Comparison of ENCODE assay signal across 16 cellular contexts in the genomic region with DNA sequence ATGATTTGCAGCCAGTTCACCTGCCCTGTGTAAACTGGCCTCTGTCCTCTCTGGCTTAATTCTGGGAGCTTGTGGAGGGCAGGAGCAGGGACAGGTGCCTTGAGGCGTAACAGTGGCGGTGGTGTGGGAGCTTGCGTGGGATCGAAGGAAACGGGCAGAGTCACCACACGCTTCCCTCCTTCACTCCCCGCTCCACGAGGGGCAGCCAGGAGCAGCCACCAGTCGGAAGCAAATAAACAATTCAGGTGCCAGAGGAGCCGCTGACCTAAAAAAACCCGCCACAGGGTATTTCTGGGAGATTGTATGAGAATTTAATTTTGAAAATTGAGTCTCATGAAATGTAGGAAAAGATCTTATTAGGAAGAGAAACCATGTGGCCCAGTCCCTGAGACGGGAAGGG. TPM values are rescaled to one million over a fixed set of nuclear protein-coding genes. Genes with fewer than 3 reads are reported as not detected.
DNase-seq lines count a peak whose midpoint lies in the region; ATAC-seq and TF ChIP-seq lines count a peak whose summit lies in the region.
"Had no signal": no experiment of that assay in that cellular context is flagged by ENCODE, and none has a peak within 500 bp of the region (broad histone marks: within the 10 kb centered on the region; RNA-seq: fewer than 3 reads in every experiment).

No MANE protein-coding gene starts in this region.

- no peak overlapping the region for H2BK120ac ChIP-seq in H9 (ENCODE audit: low read depth, low read length, poor library complexity, severe bottlenecking)

- ATAC-seq in activated T-cell treated with anti-CD3 and anti-CD28 coated beads, Interleukin-2, amount 50 U/mL, for 4 hours: no peak
- ATAC-seq: CD8-positive, alpha-beta T cell; HCT116 had no signal

- H3K27me3 Mint-ChIP-seq in H9 (ENCODE audit: low read depth): no peaks in the 10 kb centered on the region
- H3K27me3 Mint-ChIP-seq in mesothelial cell of epicardium (ENCODE audit: low read depth): no peaks in the 10 kb centered on the region
- H3K27me3 Mint-ChIP-seq in activated T-cell treated with anti-CD3 and anti-CD28 coated beads, Interleukin-2, amount 50 U/mL, for 4 hours (ENCODE audit: low read depth): no peaks in the 10 kb centered on the region
- H3K27me3 Mint-ChIP-seq: B cell; CD4-positive, CD25-positive, alpha-beta regulatory T cell had no signal

- H3K9me3 Mint-ChIP-seq in H9 (no peaks in the 10 kb centered on the region), mesothelial cell of epicardium (no peaks in the 10 kb centered on the region)
- no peaks in the 10 kb centered on the region for H3K9me3 Mint-ChIP-seq in activated T-cell treated with anti-CD3 and anti-CD28 coated beads, Interleukin-2, amount 50 U/mL, for 4 hours
- H3K9me3 Mint-ChIP-seq: CD4-positive, CD25-positive, alpha-beta regulatory T cell; CD8-positive, alpha-beta T cell had no signal

- TF ChIP-seq CTCF in H9 (conservative IDR thresholded peaks at IDR 0.05) (no peak), mesothelial cell of epicardium (IDR thresholded peaks at IDR 0.05; ENCODE audit: unreplicated experiment) (no peak)

- no peak overlapping the region for H4K8ac ChIP-seq in H9 (replicated peaks; ENCODE audit: insufficient read length, low read depth, low read length)

- no peaks in the 10 kb centered on the region for H3K4me1 ChIP-seq in H9 (ENCODE audit: insufficient read depth, low read length)
- H3K4me1 ChIP-seq: Caco-2 had no signal

- no peak for DNase-seq in H9
- DNase-seq in cerebellar cortex (ENCODE audit: low spot score): peak; percentile 81
- DNase-seq in mesothelial cell of epicardium (ENCODE audit: low spot score in 2 of 2, unreplicated experiment in 2 of 2): no peak
- no peak for DNase-seq in NCI-H146 treated with DMSO at 0.1 percent for 48 hours (lab: John Stamatoyannopoulos, UW; ENCODE audit: unreplicated experiment)
- DNase-seq in activated T-cell treated with anti-CD3 and anti-CD28 coated beads, Interleukin-2, amount 50 U/mL, for 4 hours: no peak
- no peak for DNase-seq in anterior cingulate cortex (lab: John Stamatoyannopoulos, UW)
- DNase-seq: Caco-2; CD4-positive, CD25-positive, alpha-beta regulatory T cell; CD8-positive, alpha-beta T cell; DMS153; DND-41; GDM1 had no signal

- H3K4me1 Mint-ChIP-seq in H9 (peaks cover 0 to 8% of the 10 kb centered on the region in 2 experiments; a peak in 2 of 4 replicates), mesothelial cell of epicardium (no peaks in the 10 kb centered on the region)
- H3K4me1 Mint-ChIP-seq in activated T-cell treated with anti-CD3 and anti-CD28 coated beads, Interleukin-2, amount 50 U/mL, for 4 hours (ENCODE audit: low read depth): no peaks in the 10 kb centered on the region
- H3K4me1 Mint-ChIP-seq: B cell had no signal

- no peaks in the 10 kb centered on the region for H3K9me3 ChIP-seq in H9 (ENCODE audit: control insufficient read depth, low read depth, low read length)
- H3K9me3 ChIP-seq: BLaER1, Caco-2 had no signal

- H3K23ac ChIP-seq in H9 (ENCODE audit: insufficient read length, low read depth, low read length): no peak overlapping the region

- no peak overlapping the region for H3K4ac ChIP-seq in H9 (ENCODE audit: low read depth, low read length)

- H3K27ac Mint-ChIP-seq in H9 (peak overlapping the region; percentile 9 to 87 (median 67); a peak in 5 of 7 replicates), mesothelial cell of epicardium (peak overlapping the region; percentile 16)
- H3K27ac Mint-ChIP-seq: B cell; CD8-positive, alpha-beta T cell had no signal

- no peak overlapping the region for H3K4me3 Mint-ChIP-seq in H9
- no peak overlapping the region for H3K4me3 Mint-ChIP-seq in mesothelial cell of epicardium
- no peak overlapping the region for H3K4me3 Mint-ChIP-seq in activated T-cell treated with anti-CD3 and anti-CD28 coated beads, Interleukin-2, amount 50 U/mL, for 4 hours
- H3K4me3 Mint-ChIP-seq: B cell; CD4-positive, CD25-positive, alpha-beta regulatory T cell; CD8-positive, alpha-beta T cell had no signal

- H2AFZ ChIP-seq in H9 (ENCODE audit: low read length): no peak overlapping the region

- no peak overlapping the region for H4K5ac ChIP-seq in H9 (ENCODE audit: insufficient read length, low read depth, low read length)

- H3K9ac ChIP-seq in H9 (ENCODE audit: extremely low read depth, insufficient read length, low read length): no peak overlapping the region
- H3K9ac ChIP-seq: BLaER1 had no signal

- H3K27me3 ChIP-seq in H9 (ENCODE audit: insufficient read depth, low read length): no peaks in the 10 kb centered on the region
- H3K27me3 ChIP-seq: BLaER1 had no signal

- no peaks in the 10 kb centered on the region for H4K20me1 ChIP-seq in H9 (ENCODE audit: control insufficient read depth, insufficient read depth, insufficient read length)

- no peak overlapping the region for H2AK5ac ChIP-seq in H9 (ENCODE audit: insufficient read length, low read length)

- H2BK20ac ChIP-seq in H9 (ENCODE audit: low read depth, low read length, poor library complexity, severe bottlenecking): no peak overlapping the region

- H3K79me1 ChIP-seq in H9 (ENCODE audit: insufficient read depth, low read depth, low read length, poor library complexity, severe bottlenecking): no peaks in the 10 kb centered on the region

- no peak overlapping the region for H3K18ac ChIP-seq in H9 (ENCODE audit: insufficient read length, low read depth, low read length)

- H3K36me3 Mint-ChIP-seq in H9 (ENCODE audit: insufficient read depth in 1 of 3, low read depth in 3 of 3) (peaks cover 2 to 38% (median 30%) of the 10 kb centered on the region in 3 experiments), mesothelial cell of epicardium (peaks cover 30% of the 10 kb centered on the region)
- peaks cover 1% of the 10 kb centered on the region for H3K36me3 Mint-ChIP-seq in activated T-cell treated with anti-CD3 and anti-CD28 coated beads, Interleukin-2, amount 50 U/mL, for 4 hours (ENCODE audit: insufficient read depth)

- no peak overlapping the region for H2BK15ac ChIP-seq in H9 (ENCODE audit: low read depth, low read length)

- no peak overlapping the region for H3K14ac ChIP-seq in H9 (ENCODE audit: insufficient read depth, low read length)

- H3T11ph ChIP-seq in H9 (ENCODE audit: low read length): no peak overlapping the region

- no peaks in the 10 kb centered on the region for H3K23me2 ChIP-seq in H9 (ENCODE audit: insufficient read length, low read depth, low read length, poor library complexity, severe bottlenecking)

- no peaks in the 10 kb centered on the region for H3K79me2 ChIP-seq in H9 (ENCODE audit: insufficient read depth, low read length)

- H2BK5ac ChIP-seq in H9 (ENCODE audit: insufficient read length, low read length): no peak overlapping the region

- no peak overlapping the region for H4K91ac ChIP-seq in H9 (ENCODE audit: insufficient read length, low read depth, low read length)

- WGBS in H9 (ENCODE audit: extremely low coverage, insufficient read length, low lambda C conversion rate): no CpG with 5 or more reads among the region's 12 CpGs

- no peak overlapping the region for H2BK12ac ChIP-seq in H9 (ENCODE audit: insufficient read length, low read depth, low read length)

- H3K56ac ChIP-seq in H9 (ENCODE audit: insufficient read length, low read depth, low read length): no peak overlapping the region

- H3K27ac ChIP-seq in H9 (ENCODE audit: insufficient read length, low read depth, low read length): no peak overlapping the region
- H3K27ac ChIP-seq: BLaER1, C4-2B had no signal

- no peak overlapping the region for H3K4me2 ChIP-seq in H9 (ENCODE audit: insufficient read depth, insufficient read length, low read length)
- H3K4me2 ChIP-seq: BLaER1 had no signal

RNA-seq across cellular contexts. Expression of a gene that starts 26.0 kb away (rescaled TPM):
- 119 and 125 TPM in 2 replicates for total RNA-seq in H9 (2021)
- 92.2 to 100 TPM (median 94.1 TPM) in 3 replicates for total RNA-seq in mesothelial cell of epicardium
- 10 to 100 TPM; 67.8 to 82.3 (median 69.9) TPM for total RNA-seq in activated T-cell treated with anti-CD3 and anti-CD28 coated beads, Interleukin-2, amount 50 U/mL, for 4 hours

RNA-seq across cellular contexts. Expression of a gene that starts 59.6 kb away (rescaled TPM):
- total RNA-seq in H9 (2021) (88.8 and 89.5 TPM in 2 replicates), mesothelial cell of epicardium (105 to 110 TPM (median 105 TPM) in 3 replicates)
- total RNA-seq in activated T-cell treated with anti-CD3 and anti-CD28 coated beads, Interleukin-2, amount 50 U/mL, for 4 hours: 10 to 100 TPM; 43.8 to 45.2 (median 44.7) TPM
